1 cellular context compared by ENCODE assay signal in genomic region chr7:80614911-80615310, GRCh38.
TF ChIP-seq lines count a peak whose summit lies in the region.

No MANE protein-coding gene starts in this region.

TF ChIP-seq in GM23338, 12 proteins besides CTCF, POLR2A, EP300 and RAD21 (continued from another document):
- TF ChIP-seq CREB1 (CRISPR knock-in tag; IDR thresholded peaks at IDR 0.05; ENCODE audit: low read depth), result no peak
- TF ChIP-seq POLR2AphosphoS5 (IDR thresholded peaks at IDR 0.05; ENCODE audit: low read depth), result no peak
- TF ChIP-seq NANOG (IDR thresholded peaks at IDR 0.05; ENCODE audit: borderline replicate concordance), result no peak
- no peak for TF ChIP-seq ETS1 (IDR thresholded peaks at IDR 0.05)
- TF ChIP-seq ZNF114 (CRISPR knock-in tag; IDR thresholded peaks at IDR 0.05), result no peak
- TF ChIP-seq ZNF462 (CRISPR knock-in tag; IDR thresholded peaks at IDR 0.05), result no peak
- no peak for TF ChIP-seq EZH2 (IDR thresholded peaks at IDR 0.05; ENCODE audit: low read depth, unreplicated experiment)
- TF ChIP-seq JUNB (IDR thresholded peaks at IDR 0.05; ENCODE audit: unreplicated experiment), result no peak
- TF ChIP-seq STAT1 (IDR thresholded peaks at IDR 0.05; ENCODE audit: unreplicated experiment), result no peak
- TF ChIP-seq EZH2phosphoT487 (IDR thresholded peaks at IDR 0.05; ENCODE audit: unreplicated experiment), result no peak
- no peak for TF ChIP-seq ZNF331 (CRISPR knock-in tag; IDR thresholded peaks at IDR 0.05; ENCODE audit: low read depth)
